ENCODE assay signal across 13 cellular contexts in genomic region chr19:8631425-8631819, GRCh38. TPM values are rescaled to one million over a fixed set of nuclear protein-coding genes. Genes with fewer than 3 reads are reported as not detected.
DNase-seq lines count a peak whose midpoint lies in the region; FAIRE-seq and TF ChIP-seq lines count a peak whose summit lies in the region.
"Had no signal": no experiment of that assay in that cellular context is flagged by ENCODE, and none has a peak within 500 bp of the region (broad histone marks: within the 10 kb centered on the region; RNA-seq: fewer than 3 reads in every experiment).

No MANE protein-coding gene starts in this region.

- in situ Hi-C loops in astrocyte of the spinal cord (cut with HindIII; ENCODE audit: low sequenced_read_pairs) = no loop called here

- H3K23ac ChIP-seq in H9 (ENCODE audit: insufficient read length, low read depth, low read length) = no peak overlapping the region

- no peak overlapping the region for H3K27ac ChIP-seq in H9 (ENCODE audit: insufficient read length, low read depth, low read length)
- peak overlapping the region; percentile 73 for H3K27ac ChIP-seq in layer of hippocampus (ENCODE audit: low read depth, low read length)
- H3K27ac ChIP-seq in skeletal muscle tissue (ENCODE audit: low read depth, low read length) = peak overlapping the region; percentile 47
- H3K27ac ChIP-seq: cardiac muscle cell had no signal

- no peak overlapping the region for H3K18ac ChIP-seq in H9 (ENCODE audit: insufficient read length, low read depth, low read length)

- no peaks in the 10 kb centered on the region for H3K23me2 ChIP-seq in H9 (ENCODE audit: insufficient read length, low read depth, low read length, poor library complexity, severe bottlenecking)

- H3K79me2 ChIP-seq in H9 (ENCODE audit: insufficient read depth, low read length) = no peaks in the 10 kb centered on the region

- H3K9ac ChIP-seq in H9 (ENCODE audit: extremely low read depth, insufficient read length, low read length) (no peak overlapping the region), skeletal muscle tissue (ENCODE audit: low read depth in 1 of 3, low read length in 3 of 3) (no peak overlapping the region)

- no peak overlapping the region for H3K4me3 Mint-ChIP-seq in H9
- H3K4me3 Mint-ChIP-seq: mesothelial cell of epicardium had no signal

- H3K36me3 ChIP-seq in skeletal muscle tissue (ENCODE audit: control insufficient read depth in 3 of 3, insufficient read depth in 3 of 3, low read length in 3 of 3) = no peaks in the 10 kb centered on the region
- H3K36me3 ChIP-seq: cardiac muscle cell had no signal

- no peaks in the 10 kb centered on the region for H3K36me3 Mint-ChIP-seq in H9 (ENCODE audit: insufficient read depth in 1 of 3, low read depth in 3 of 3)
- H3K36me3 Mint-ChIP-seq: mesothelial cell of epicardium had no signal

- H3K9me3 ChIP-seq in H9 (ENCODE audit: control insufficient read depth, low read depth, low read length) (no peaks in the 10 kb centered on the region), skeletal muscle tissue (ENCODE audit: control insufficient read depth in 3 of 3, low read length in 3 of 3) (peaks cover 2 to 6% (median 3%) of the 10 kb centered on the region in 3 donors)

- H2BK20ac ChIP-seq in H9 (ENCODE audit: low read depth, low read length, poor library complexity, severe bottlenecking) = no peak overlapping the region

- no peak overlapping the region for H2BK15ac ChIP-seq in H9 (ENCODE audit: low read depth, low read length)

- DNase-seq in H9 (no peak), astrocyte of the spinal cord (ENCODE audit: low read depth, low spot score) (peak; percentile 94), NCI-H1105 treated with DMSO at 0.1 percent for 48 hours (lab: John Stamatoyannopoulos, UW) (no peak), NCI-H1436 (lab: John Stamatoyannopoulos, UW) (no peak), GM12891 (ENCODE audit: insufficient read length, low spot score) (no peak)
- no peak for DNase-seq in stimulated activated CD8-positive, alpha-beta memory T cell treated with anti-CD3 and anti-CD28 coated beads, Interleukin-4, amount 100 ng/mL, for 48 hours
- DNase-seq: NCI-H2081 had no signal

- no peak overlapping the region for H4K91ac ChIP-seq in H9 (ENCODE audit: insufficient read length, low read depth, low read length)

- no peak overlapping the region for H2BK12ac ChIP-seq in H9 (ENCODE audit: insufficient read length, low read depth, low read length)

- H3K4me3 ChIP-seq in astrocyte of the spinal cord (ENCODE audit: low read depth, low read length) (no peak overlapping the region), skeletal muscle tissue (ENCODE audit: low read length in 3 of 3) (no peak overlapping the region)
- H3K4me3 ChIP-seq: cardiac muscle cell had no signal

- no peak overlapping the region for H2AK5ac ChIP-seq in H9 (ENCODE audit: insufficient read length, low read length)

- H4K5ac ChIP-seq in H9 (ENCODE audit: insufficient read length, low read depth, low read length) = no peak overlapping the region

- whole genome bisulfite sequencing in H9 (ENCODE audit: extremely low coverage, insufficient read length, low lambda C conversion rate) = no CpG with 5 or more reads among the region's 11 CpGs

- H4K8ac ChIP-seq in H9 (replicated peaks; ENCODE audit: insufficient read length, low read depth, low read length) = no peak overlapping the region

- no peak overlapping the region; the same call in 1 of the 2 replicates for H3K14ac ChIP-seq in H9 (ENCODE audit: insufficient read depth, low read length)

- no peak overlapping the region for H3K4ac ChIP-seq in H9 (ENCODE audit: low read depth, low read length)

- TF ChIP-seq POLR2A in GM12891 (IDR thresholded peaks at IDR 0.05; ENCODE audit: low read depth, low read length) = no peak

- H2BK120ac ChIP-seq in H9 (ENCODE audit: low read depth, low read length, poor library complexity, severe bottlenecking) = no peak overlapping the region

- H3T11ph ChIP-seq in H9 (ENCODE audit: low read length) = no peak overlapping the region

- no peak overlapping the region for H2AFZ ChIP-seq in H9 (ENCODE audit: low read length)

- TF ChIP-seq CTCF in H9 (conservative IDR thresholded peaks at IDR 0.05) = no peak
- no peak for TF ChIP-seq CTCF in astrocyte of the spinal cord (IDR thresholded peaks at IDR 0.05; ENCODE audit: low read depth, low read length)

- H3K4me1 Mint-ChIP-seq in H9 = peaks cover 15 to 33% of the 10 kb centered on the region in 2 experiments
- H3K4me1 Mint-ChIP-seq: mesothelial cell of epicardium had no signal

- H3K27ac Mint-ChIP-seq in H9 = peak overlapping the region; percentile 57 to 82 (median 74); a peak in 3 of 7 replicates
- H3K27ac Mint-ChIP-seq: mesothelial cell of epicardium had no signal

- H3K27me3 ChIP-seq in H9 (ENCODE audit: insufficient read depth, low read length) = no peaks in the 10 kb centered on the region
- no peaks in the 10 kb centered on the region for H3K27me3 ChIP-seq in layer of hippocampus (ENCODE audit: control insufficient read depth, insufficient read depth, low read length)
- no peaks in the 10 kb centered on the region for H3K27me3 ChIP-seq in skeletal muscle tissue (ENCODE audit: control insufficient read depth in 3 of 3, insufficient read depth in 3 of 3, low read length in 3 of 3)
- H3K27me3 ChIP-seq: cardiac muscle cell had no signal

- H3K27me3 Mint-ChIP-seq in H9 (ENCODE audit: low read depth) = peaks cover 3% of the 10 kb centered on the region; the same call in 1 of the 2 replicates

- H3K56ac ChIP-seq in H9 (ENCODE audit: insufficient read length, low read depth, low read length) = no peak overlapping the region

- no peak overlapping the region for H3K4me2 ChIP-seq in H9 (ENCODE audit: insufficient read depth, insufficient read length, low read length)

- FAIRE-seq in GM12891 (lab: Jason Lieb, UNC) = no peak
- FAIRE-seq: TTC549 had no signal

- no peak overlapping the region for H2BK5ac ChIP-seq in H9 (ENCODE audit: insufficient read length, low read length)

- H4K20me1 ChIP-seq in H9 (ENCODE audit: control insufficient read depth, insufficient read depth, insufficient read length) = no peaks in the 10 kb centered on the region

- H3K4me1 ChIP-seq in H9 (ENCODE audit: insufficient read depth, low read length) (no peaks in the 10 kb centered on the region), skeletal muscle tissue (ENCODE audit: control insufficient read depth in 3 of 3, insufficient read depth in 3 of 3, low read length in 3 of 3) (no peaks in the 10 kb centered on the region)

- H3K9me3 Mint-ChIP-seq in H9 = peaks cover 3% of the 10 kb centered on the region in 2 experiments; a peak in 4 of 5 replicates
- H3K9me3 Mint-ChIP-seq: mesothelial cell of epicardium had no signal

- H3K79me1 ChIP-seq in H9 (ENCODE audit: insufficient read depth, low read depth, low read length, poor library complexity, severe bottlenecking) = no peaks in the 10 kb centered on the region

TF ChIP-seq in GM12891, 5 proteins besides CTCF, POLR2A, EP300 and RAD21:
- no peak for TF ChIP-seq SPI1 (IDR thresholded peaks at IDR 0.05; ENCODE audit: low read depth, low read length)
- no peak for TF ChIP-seq TAF1 (IDR thresholded peaks at IDR 0.05; ENCODE audit: low read depth, low read length)

RNA-seq across cellular contexts. Expression of gene NFILZ, which starts 1.0 kb away (rescaled TPM):
- total RNA-seq in H9 (2021) (not detected in 2 replicates), skeletal muscle tissue (not detected)
- not detected for polyA plus RNA-seq in GM12891 (2012; ENCODE audit: low read depth, missing spikeins)
- total RNA-seq: cardiac muscle cell, glomerular endothelial cell, mesothelial cell of epicardium had no signal
- polyA plus RNA-seq: cardiac muscle cell had no signal

RNA-seq across cellular contexts. Expression of gene ADAMTS10, which starts 20.9 kb away (rescaled TPM):
- total RNA-seq in H9 (2021) (25.6 and 26.5 TPM in 2 replicates), skeletal muscle tissue (18.8 TPM)
- polyA plus RNA-seq in GM12891 (2012; ENCODE audit: low read depth, missing spikeins) = 0.26 TPM

RNA-seq across cellular contexts. Expression of gene MYO1F, which starts 54.2 kb away (rescaled TPM):
- total RNA-seq in H9 (2021) (1.0 and 1.2 TPM in 2 replicates), skeletal muscle tissue (7.8 TPM)
- polyA plus RNA-seq in GM12891 (2012; ENCODE audit: low read depth, missing spikeins) = 7.4 TPM
